In the genomic region with DNA sequence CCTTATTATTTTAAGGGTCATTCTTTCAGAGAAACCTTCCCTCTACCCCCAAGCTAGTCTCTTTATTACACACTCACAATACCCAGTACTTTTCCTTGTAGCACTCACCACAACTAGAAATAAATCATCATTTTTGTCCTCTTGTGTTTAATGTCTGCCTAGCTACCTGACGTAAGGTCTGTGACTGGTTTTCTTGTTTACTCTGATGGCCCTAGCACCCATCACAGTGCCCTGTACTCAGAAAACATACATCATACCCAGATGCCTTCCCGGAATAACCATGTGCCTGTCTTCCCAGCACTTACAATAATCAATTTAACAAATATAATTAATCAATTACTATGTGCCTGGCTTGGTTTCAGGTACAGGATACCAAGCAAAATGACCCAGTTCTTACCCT, we compare ENCODE assay signal across 1 cellular context.
TF ChIP-seq lines count a peak whose summit lies in the region.

No MANE protein-coding gene starts in this region.

TF ChIP-seq in HCT116, 20 proteins besides CTCF, POLR2A, EP300 and RAD21 (continued from another document):
- TF ChIP-seq REST (IDR thresholded peaks at IDR 0.05; ENCODE audit: low read depth) = no peak
- TF ChIP-seq SP1 (IDR thresholded peaks at IDR 0.05; ENCODE audit: low read depth) = no peak
- TF ChIP-seq CEBPB (IDR thresholded peaks at IDR 0.05; ENCODE audit: low read depth) = no peak
- TF ChIP-seq ATF3 (IDR thresholded peaks at IDR 0.05) = no peak
- TF ChIP-seq TCF7L2 (IDR thresholded peaks at IDR 0.05; ENCODE audit: borderline replicate concordance, extremely low read depth, insufficient read depth, insufficient read length) = no peak
- no peak for TF ChIP-seq ELF1 (IDR thresholded peaks at IDR 0.05; ENCODE audit: borderline replicate concordance, low read depth)
- no peak for TF ChIP-seq EGR1 (IDR thresholded peaks at IDR 0.05; ENCODE audit: low read depth)
- TF ChIP-seq, protein P1, sequence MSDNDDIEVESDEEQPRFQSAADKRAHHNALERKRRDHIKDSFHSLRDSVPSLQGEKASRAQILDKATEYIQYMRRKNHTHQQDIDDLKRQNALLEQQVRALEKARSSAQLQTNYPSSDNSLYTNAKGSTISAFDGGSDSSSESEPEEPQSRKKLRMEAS (IDR thresholded peaks at IDR 0.05) = no peak
- TF ChIP-seq FOSL1 (IDR thresholded peaks at IDR 0.05; ENCODE audit: low read depth) = no peak
- TF ChIP-seq YY1 (IDR thresholded peaks at IDR 0.05; ENCODE audit: extremely low read depth, insufficient replicate concordance, low read depth, low read length) = no peak
- no peak for TF ChIP-seq ZFX (IDR thresholded peaks at IDR 0.05)
- no peak for TF ChIP-seq ZNF274 (IDR thresholded peaks at IDR 0.05; ENCODE audit: low read depth, low read length)
- TF ChIP-seq EZH2 (IDR thresholded peaks at IDR 0.05) = no peak
